8 cellular contexts compared by ENCODE assay signal in the genomic region with DNA sequence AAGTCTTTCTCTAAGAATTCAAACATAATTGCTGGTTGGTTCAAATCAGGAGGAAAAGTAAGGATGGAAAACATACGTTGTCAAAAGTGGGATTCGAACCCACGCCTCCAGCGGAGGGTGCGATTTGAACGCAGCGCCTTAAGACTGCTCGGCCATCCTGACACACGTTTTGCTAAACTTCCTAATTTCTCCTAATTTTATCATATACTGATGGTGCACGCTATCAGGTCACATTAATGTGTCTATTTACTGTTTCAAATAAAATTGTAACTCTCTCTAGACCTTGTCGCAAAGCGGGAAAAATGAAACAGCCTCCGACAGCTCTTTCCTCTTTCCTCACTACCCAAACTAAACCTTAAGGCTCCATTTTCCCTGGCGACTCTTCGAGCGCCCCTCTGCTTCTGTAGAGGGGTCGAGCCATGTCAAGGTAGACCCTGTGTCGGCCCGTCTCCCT. TPM values are rescaled to one million over a fixed set of nuclear protein-coding genes. Genes with fewer than 3 reads are reported as not detected.
A peak's percentile ranks its signal among the peaks of the same experiment; 100 is the strongest.
DNase-seq lines count a peak whose midpoint lies in the region; ATAC-seq and TF ChIP-seq lines count a peak whose summit lies in the region.
"Not testable (repeated sequence)": the region's sequence is repeated elsewhere in the genome, so short reads cannot be mapped to it uniquely, and the experiment has no call there.

No MANE protein-coding gene starts in this region.

- POLR2A ChIA-PET in activated CD4-positive, alpha-beta memory T cell treated with anti-CD3 and anti-CD28 coated beads, Interleukin-2, amount 10 ng/mL, durations not matched to agents 7 days and 5 days (lab: Charles Lee): interaction anchor here (1.0 to 1.6 kb wide), 2 partner anchors 72 to 138 kb away, joined by 3 read pairs; partner anchors contain the start of gene DUSP12

- DNase-seq in ELR (ENCODE audit: low read depth) (peak; percentile 58), NOMO-1 treated with DMSO at 0.1 percent for 48 hours (lab: John Stamatoyannopoulos, UW; ENCODE audit: unreplicated experiment) (peak; percentile 62), dorsolateral prefrontal cortex (peak in 1 of 10 donors; percentile 8), iPS-NIHi7 (ENCODE audit: extremely low spot score) (peak; percentile 16)
- not testable (repeated sequence) for DNase-seq in HL-60 (ENCODE audit: low read depth in 1 of 2, low spot score in 1 of 2); activated CD4-positive, alpha-beta memory T cell treated with anti-CD3 and anti-CD28 coated beads, Interleukin-2, amount 10 ng/mL, durations not matched to agents 7 days and 5 days; osteocyte (ENCODE audit: extremely low spot score, unreplicated experiment); upper lobe of left lung

- TF ChIP-seq EP300 in upper lobe of left lung (IDR thresholded peaks at IDR 0.05): not testable (repeated sequence)

- peaks cover 21% of the 10 kb centered on the region for H3K4me1 Mint-ChIP-seq in activated CD4-positive, alpha-beta memory T cell treated with anti-CD3 and anti-CD28 coated beads, Interleukin-2, amount 10 ng/mL, durations not matched to agents 7 days and 5 days
- not testable (repeated sequence) for H3K4me1 Mint-ChIP-seq in osteocyte (ENCODE audit: unreplicated experiment)

- not testable (repeated sequence) for H3K36me3 ChIP-seq in upper lobe of left lung

- H3K27ac Mint-ChIP-seq in activated CD4-positive, alpha-beta memory T cell treated with anti-CD3 and anti-CD28 coated beads, Interleukin-2, amount 10 ng/mL, durations not matched to agents 7 days and 5 days: peak overlapping the region; percentile 93
- peak overlapping the region; percentile 87 for H3K27ac Mint-ChIP-seq in osteocyte (ENCODE audit: unreplicated experiment)

- WGBS in upper lobe of left lung, 2 donors: 2 to 3% methylated on average over 19 of the region's 19 CpGs

- H3K36me3 Mint-ChIP-seq in activated CD4-positive, alpha-beta memory T cell treated with anti-CD3 and anti-CD28 coated beads, Interleukin-2, amount 10 ng/mL, durations not matched to agents 7 days and 5 days (ENCODE audit: low read depth); osteocyte (ENCODE audit: unreplicated experiment): not testable (repeated sequence)

- not testable (repeated sequence) for H3K9me3 Mint-ChIP-seq in activated CD4-positive, alpha-beta memory T cell treated with anti-CD3 and anti-CD28 coated beads, Interleukin-2, amount 10 ng/mL, durations not matched to agents 7 days and 5 days; osteocyte (ENCODE audit: unreplicated experiment)

- not testable (repeated sequence) for H3K9me3 ChIP-seq in upper lobe of left lung

- intact Hi-C loops in dorsolateral prefrontal cortex (cut with DNase I): loop anchor here (1.0 to 10.0 kb wide), 3 partner anchors 9 to 90 kb away; partner anchors contain the start of gene HSPA6 (in 1 of the 2)

- not testable (repeated sequence) for H3K27me3 ChIP-seq in HL-60 (ENCODE audit: insufficient read depth, poor library complexity, severe bottlenecking); dorsolateral prefrontal cortex; upper lobe of left lung

- TF ChIP-seq CTCF in HL-60 (IDR thresholded peaks at IDR 0.05; ENCODE audit: insufficient read depth, low read length); dorsolateral prefrontal cortex (IDR thresholded peaks at IDR 0.05 in 54 of 56, conservative IDR thresholded peaks at IDR 0.05 in 2 of 56; ENCODE audit: low read depth in 1 of 56, partially characterized antibody in 56 of 56); osteocyte (IDR thresholded peaks at IDR 0.05); upper lobe of left lung (IDR thresholded peaks at IDR 0.05): not testable (repeated sequence)

- ATAC-seq in upper lobe of left lung (ENCODE audit: low FRiP score in 2 of 2): peak in 1 of 2 donors; percentile 34

- peak overlapping the region; percentile 32 for H3K4me3 ChIP-seq in HL-60 (replicated peaks; ENCODE audit: insufficient read depth, low read length)
- peak overlapping the region; percentile 35 to 79 (median 64) for H3K4me3 ChIP-seq in dorsolateral prefrontal cortex
- H3K4me3 ChIP-seq in upper lobe of left lung: peak overlapping the region in 3 of 4 donors; percentile 36 to 50 (median 47)

- H3K4me1 ChIP-seq in upper lobe of left lung: not testable (repeated sequence)

- H3K4me3 Mint-ChIP-seq in activated CD4-positive, alpha-beta memory T cell treated with anti-CD3 and anti-CD28 coated beads, Interleukin-2, amount 10 ng/mL, durations not matched to agents 7 days and 5 days: peak overlapping the region; percentile 83
- peak overlapping the region; percentile 81 for H3K4me3 Mint-ChIP-seq in osteocyte (ENCODE audit: unreplicated experiment)

- peak overlapping the region; percentile 59 for H3K27ac ChIP-seq in HL-60 (replicated peaks)
- H3K27ac ChIP-seq in dorsolateral prefrontal cortex: peak overlapping the region in 58 of 59 donors; percentile 38 to 92 (median 84)
- H3K27ac ChIP-seq in upper lobe of left lung: peak overlapping the region; percentile 58 to 86 (median 78)

- H3K27me3 Mint-ChIP-seq in activated CD4-positive, alpha-beta memory T cell treated with anti-CD3 and anti-CD28 coated beads, Interleukin-2, amount 10 ng/mL, durations not matched to agents 7 days and 5 days: peaks cover 15% of the 10 kb centered on the region
- peaks cover 10% of the 10 kb centered on the region for H3K27me3 Mint-ChIP-seq in osteocyte (ENCODE audit: unreplicated experiment)

- TF ChIP-seq POLR2A in upper lobe of left lung (IDR thresholded peaks at IDR 0.05): not testable (repeated sequence)

- CTCF ChIA-PET in activated CD4-positive, alpha-beta memory T cell treated with anti-CD3 and anti-CD28 coated beads, Interleukin-2, amount 10 ng/mL, durations not matched to agents 7 days and 5 days (lab: Charles Lee): interaction anchor here (0.6 to 1.2 kb wide), 3 partner anchors 70 to 407 kb away, joined by 3 to 4 read pairs (median 4); no protein-coding TSS in a partner anchor

RNA-seq across cellular contexts. Expression of gene FCGR3B, which starts 19.1 kb away (rescaled TPM):
- not detected for total RNA-seq in activated CD4-positive, alpha-beta memory T cell treated with anti-CD3 and anti-CD28 coated beads, Interleukin-2, amount 10 ng/mL, durations not matched to agents 7 days and 5 days
- total RNA-seq in dorsolateral prefrontal cortex: 10 to 100 TPM in 3 of 120 experiments, 1 to 10 TPM in 105, under 1 TPM in 8, not detected in 4; 0.34 to 19.7 (median 2.7) TPM
- not detected in 2 replicates for total RNA-seq in osteocyte
- total RNA-seq in upper lobe of left lung: 10 to 100 TPM in 5 of 6 donors, 1 to 10 TPM in 1; 6.3 to 59.2 (median 20.4) TPM

RNA-seq across cellular contexts. Expression of gene FCGR2B, which starts 51.0 kb away (rescaled TPM):
- total RNA-seq in activated CD4-positive, alpha-beta memory T cell treated with anti-CD3 and anti-CD28 coated beads, Interleukin-2, amount 10 ng/mL, durations not matched to agents 7 days and 5 days: under 1 TPM; 0.18 to 0.25 TPM
- total RNA-seq in dorsolateral prefrontal cortex (10 to 100 TPM in 6 of 120 experiments, 1 to 10 TPM in 82, under 1 TPM in 32; 0.20 to 16.1 (median 1.8) TPM), osteocyte (not detected in 2 replicates), upper lobe of left lung (10 to 100 TPM in 4 of 6 donors, 1 to 10 TPM in 2; 5.4 to 33.9 (median 22.0) TPM)
